In the genomic region with DNA sequence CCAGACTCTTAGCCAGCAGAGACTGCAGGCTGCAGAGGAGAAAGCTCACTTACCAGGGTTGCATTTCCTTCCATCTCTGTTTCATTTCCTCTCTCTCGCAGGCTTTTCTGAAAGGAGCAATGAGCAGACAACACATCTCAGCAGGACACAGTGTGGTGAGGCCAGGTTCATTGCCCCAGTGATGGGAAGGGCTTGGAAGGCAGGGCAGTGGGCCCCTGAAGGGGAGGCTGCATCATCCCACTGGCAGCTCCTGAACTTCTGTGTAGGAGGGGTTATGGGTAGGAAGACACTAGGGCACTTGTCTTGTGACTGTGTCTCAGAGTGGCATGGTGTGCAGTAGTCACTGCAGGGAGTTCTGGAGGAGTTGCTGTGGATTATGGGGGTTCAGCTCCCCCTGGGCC, we compare ENCODE assay signal across 12 cellular contexts.
DNase-seq lines count a peak whose midpoint lies in the region; ATAC-seq, FAIRE-seq and TF ChIP-seq lines count a peak whose summit lies in the region.
"Had no signal": no experiment of that assay in that cellular context is flagged by ENCODE, and none has a peak within 500 bp of the region (broad histone marks: within the 10 kb centered on the region; RNA-seq: fewer than 3 reads in every experiment).

No MANE protein-coding gene starts in this region.

- no peaks in the 10 kb centered on the region for H3K36me3 Mint-ChIP-seq in effector memory CD8-positive, alpha-beta T cell (ENCODE audit: insufficient read depth)
- no peaks in the 10 kb centered on the region for H3K36me3 Mint-ChIP-seq in T-helper 2 cell treated with Interferon-gamma antibody and Interleukin-4, amounts not matched to agents 5 μg/mL and 100 μg/mL, for 36 hours (ENCODE audit: low read depth)

- H3K27ac ChIP-seq in H1 (ENCODE audit: low read depth, low read length): no peak overlapping the region

- H2BK12ac ChIP-seq in H1 (ENCODE audit: low read depth, low read length): no peak overlapping the region

- no peak overlapping the region for H4K5ac ChIP-seq in H1 (ENCODE audit: insufficient read length, low read depth, low read length)

- no peak overlapping the region for H3K4ac ChIP-seq in H1 (replicated peaks; ENCODE audit: insufficient read length, low read depth, low read length)

- no CpG with 5 or more reads among the region's 1 CpG for WGBS in H1 (ENCODE audit: extremely low coverage in 1 of 2, insufficient coverage in 1 of 2, insufficient read length in 1 of 2, insufficient replicate concordance in 2 of 2, low coverage in 1 of 2, low lambda C conversion rate in 2 of 2, missing lambda C conversion rate in 1 of 2), 2 experiments

- H3K23ac ChIP-seq in H1 (ENCODE audit: insufficient read length): no peak overlapping the region

- H4K8ac ChIP-seq in H1 (ENCODE audit: extremely low read depth, insufficient read depth, low read length): no peak overlapping the region

- peaks cover 4% of the 10 kb centered on the region; the same call in 1 of the 2 replicates for H3K23me2 ChIP-seq in H1 (ENCODE audit: low read depth, low read length)

- H3K27ac Mint-ChIP-seq in effector memory CD8-positive, alpha-beta T cell: no peak overlapping the region
- H3K27ac Mint-ChIP-seq in T-helper 2 cell treated with Interferon-gamma antibody and Interleukin-4, amounts not matched to agents 5 μg/mL and 100 μg/mL, for 36 hours: no peak overlapping the region
- H3K27ac Mint-ChIP-seq: activated T-helper 17 cell treated with anti-CD3 and anti-CD28 coated beads, Interleukin-2, amount 50 U/mL, for 72 hours had no signal

- H3K79me2 ChIP-seq in H1 (ENCODE audit: control insufficient read depth in 1 of 2, insufficient read depth in 2 of 2, low read length in 2 of 2): no peaks in the 10 kb centered on the region

- H3K27me3 ChIP-seq in H1 (replicated peaks in 1 of 4; ENCODE audit: control insufficient read depth in 3 of 4, extremely low read depth in 1 of 4, insufficient read depth in 3 of 4, low read length in 3 of 4): no peaks in the 10 kb centered on the region

- H2AK5ac ChIP-seq in H1 (ENCODE audit: low read depth, low read length): no peak overlapping the region

- DNase-seq in H1 (ENCODE audit: low read depth in 1 of 2, low spot score in 2 of 2) (no peak), T-helper 9 cell (no peak)
- DNase-seq in effector memory CD8-positive, alpha-beta T cell: no peak
- DNase-seq in stimulated activated CD4-positive, alpha-beta T cell treated with anti-CD3 and anti-CD28 coated beads, Interleukin-15, amount 100 ng/mL, for 24 hours: no peak
- DNase-seq in T-helper 2 cell treated with Interferon-gamma antibody and Interleukin-4, amounts not matched to agents 5 μg/mL and 100 μg/mL, for 36 hours (ENCODE audit: low spot score): no peak
- DNase-seq: DND-41, IMR-90, left colon had no signal

- peaks cover 0 to 4% (median 0%) of the 10 kb centered on the region in 4 experiments; a peak in 1 of 7 replicates for H3K4me1 ChIP-seq in H1 (replicated peaks in 1 of 4; ENCODE audit: control insufficient read depth in 3 of 4, insufficient read depth in 4 of 4, low read length in 3 of 4)

- no peak for TF ChIP-seq CTCF in H1 (IDR thresholded peaks at IDR 0.05; ENCODE audit: control extremely low read depth in 1 of 3, insufficient read depth in 1 of 3, low read depth in 1 of 3, low read length in 3 of 3)

- no peak overlapping the region for H3K4me3 ChIP-seq in H1 (ENCODE audit: extremely low read depth in 1 of 4, insufficient read depth in 2 of 4, low read depth in 3 of 4, low read length in 4 of 4)

- TF ChIP-seq RAD21 in H1 (IDR thresholded peaks at IDR 0.05 in 1 of 2, conservative IDR thresholded peaks at IDR 0.05 in 1 of 2; ENCODE audit: low read depth in 2 of 2, low read length in 2 of 2): no peak

- H2BK15ac ChIP-seq in H1 (ENCODE audit: low read length): no peak overlapping the region

- peaks cover 0 to 2% of the 10 kb centered on the region in 2 experiments for H4K20me1 ChIP-seq in H1 (replicated peaks in 1 of 2; ENCODE audit: control insufficient read depth in 1 of 2, insufficient read depth in 2 of 2, low read length in 2 of 2)

- CTCF ChIA-PET in H1 (lab: Charles Lee; ENCODE audit: partially characterized antibody): interaction anchor here (0.7 to 1.2 kb wide), 2 partner anchors 27 to 29 kb away, joined by 3 to 4 read pairs; no protein-coding TSS in a partner anchor

- no peak for TF ChIP-seq EP300 in H1 (IDR thresholded peaks at IDR 0.05; ENCODE audit: borderline replicate concordance in 1 of 2, low read depth in 2 of 2, low read length in 2 of 2)

- peaks cover 0 to 5% of the 10 kb centered on the region in 2 donors for H3K4me1 Mint-ChIP-seq in effector memory CD8-positive, alpha-beta T cell (ENCODE audit: low read depth in 2 of 2)
- H3K4me1 Mint-ChIP-seq in T-helper 2 cell treated with Interferon-gamma antibody and Interleukin-4, amounts not matched to agents 5 μg/mL and 100 μg/mL, for 36 hours (ENCODE audit: low read depth): peaks cover 2% of the 10 kb centered on the region
- H3K4me1 Mint-ChIP-seq: activated T-helper 17 cell treated with anti-CD3 and anti-CD28 coated beads, Interleukin-2, amount 50 U/mL, for 72 hours had no signal

- no peak overlapping the region for H3K4me2 ChIP-seq in H1 (ENCODE audit: insufficient read depth in 1 of 2, low read depth in 2 of 2, low read length in 2 of 2)

- no peak overlapping the region for H2BK5ac ChIP-seq in H1 (ENCODE audit: low read depth, low read length)

- peaks cover 0 to 3% of the 10 kb centered on the region in 2 donors for H3K9me3 Mint-ChIP-seq in effector memory CD8-positive, alpha-beta T cell
- no peaks in the 10 kb centered on the region for H3K9me3 Mint-ChIP-seq in T-helper 2 cell treated with Interferon-gamma antibody and Interleukin-4, amounts not matched to agents 5 μg/mL and 100 μg/mL, for 36 hours
- H3K9me3 Mint-ChIP-seq: activated T-helper 17 cell treated with anti-CD3 and anti-CD28 coated beads, Interleukin-2, amount 50 U/mL, for 72 hours had no signal

- no peaks in the 10 kb centered on the region for H3K36me3 ChIP-seq in H1 (ENCODE audit: control insufficient read depth in 2 of 4, insufficient read depth in 4 of 4, low read length in 3 of 4)

- H3K79me1 ChIP-seq in H1 (ENCODE audit: low read depth, low read length): no peaks in the 10 kb centered on the region

- TF ChIP-seq POLR2A in H1 (IDR thresholded peaks at IDR 0.05; ENCODE audit: control extremely low read depth in 1 of 2, low read depth in 2 of 2, low read length in 2 of 2): no peak

- FAIRE-seq in H1 (lab: Jason Lieb, UNC): no peak

- H3K18ac ChIP-seq in H1 (ENCODE audit: extremely low read depth, low read length): no peak overlapping the region; the same call in 1 of the 2 replicates

- POLR2A ChIA-PET in H1 (lab: Charles Lee; ENCODE audit: partially characterized antibody): interaction anchor here (0.6 kb wide), 1 partner anchor 1543 kb away, joined by 3 read pairs; no protein-coding TSS in a partner anchor

- H2BK20ac ChIP-seq in H1 (ENCODE audit: low read length): no peak overlapping the region

- no peak overlapping the region for H3K14ac ChIP-seq in H1 (ENCODE audit: insufficient read length)

- H2BK120ac ChIP-seq in H1 (replicated peaks; ENCODE audit: low read depth, low read length): no peak overlapping the region

- H3K56ac ChIP-seq in H1 (replicated peaks; ENCODE audit: insufficient read length, low read depth, low read length): no peak overlapping the region

- no peak overlapping the region for H3K9ac ChIP-seq in H1 (replicated peaks in 1 of 4; ENCODE audit: extremely low read depth in 1 of 4, low read depth in 3 of 4, low read length in 3 of 4)

- H2AFZ ChIP-seq in H1 (ENCODE audit: low read length): peak overlapping the region; percentile 66; the same call in 1 of the 2 replicates

- no peak overlapping the region for H4K91ac ChIP-seq in H1 (replicated peaks; ENCODE audit: insufficient read length, low read length)

- ATAC-seq in GM18499 (IDR thresholded peaks at IDR 0.05; ENCODE audit: insufficient read depth, unreplicated experiment) (peak; percentile 96), GM21367 (IDR thresholded peaks at IDR 0.05; ENCODE audit: unreplicated experiment) (peak; percentile 96), HG03108 (IDR thresholded peaks at IDR 0.05; ENCODE audit: unreplicated experiment) (peak; percentile 89)
- no peak for ATAC-seq in effector memory CD8-positive, alpha-beta T cell (replicated peaks)
- ATAC-seq: activated T-helper 17 cell treated with anti-CD3 and anti-CD28 coated beads, Interleukin-2, amount 50 U/mL, for 72 hours; left colon had no signal

- no peak overlapping the region for H3K4me3 Mint-ChIP-seq in effector memory CD8-positive, alpha-beta T cell
- no peak overlapping the region for H3K4me3 Mint-ChIP-seq in T-helper 2 cell treated with Interferon-gamma antibody and Interleukin-4, amounts not matched to agents 5 μg/mL and 100 μg/mL, for 36 hours
- H3K4me3 Mint-ChIP-seq: activated T-helper 17 cell treated with anti-CD3 and anti-CD28 coated beads, Interleukin-2, amount 50 U/mL, for 72 hours had no signal

- peaks cover 24 to 36% of the 10 kb centered on the region in 2 donors for H3K27me3 Mint-ChIP-seq in effector memory CD8-positive, alpha-beta T cell
- H3K27me3 Mint-ChIP-seq in T-helper 2 cell treated with Interferon-gamma antibody and Interleukin-4, amounts not matched to agents 5 μg/mL and 100 μg/mL, for 36 hours (ENCODE audit: low read depth): peaks cover 11% of the 10 kb centered on the region

- H3K9me3 ChIP-seq in H1 (ENCODE audit: insufficient read depth in 2 of 2, low read depth in 1 of 2, low read length in 1 of 2): no peaks in the 10 kb centered on the region

TF ChIP-seq in H1, 55 proteins besides CTCF, POLR2A, EP300 and RAD21 (continues in another document):
- TF ChIP-seq CEBPB (IDR thresholded peaks at IDR 0.05; ENCODE audit: low read depth, low read length) (no peak), SP4 (IDR thresholded peaks at IDR 0.05; ENCODE audit: low read length) (no peak), FOSL1 (IDR thresholded peaks at IDR 0.05; ENCODE audit: insufficient read depth, low read depth, low read length) (no peak), SUZ12 (IDR thresholded peaks at IDR 0.05; ENCODE audit: low read length) (no peak), MAX (IDR thresholded peaks at IDR 0.05) (no peak), RFX5 (IDR thresholded peaks at IDR 0.05; ENCODE audit: borderline replicate concordance, low read depth, low read length) (no peak), SP2 (IDR thresholded peaks at IDR 0.05; ENCODE audit: low read length) (no peak), TCF12 (IDR thresholded peaks at IDR 0.05; ENCODE audit: low read depth, low read length) (no peak)
- TF ChIP-seq, protein P1, sequence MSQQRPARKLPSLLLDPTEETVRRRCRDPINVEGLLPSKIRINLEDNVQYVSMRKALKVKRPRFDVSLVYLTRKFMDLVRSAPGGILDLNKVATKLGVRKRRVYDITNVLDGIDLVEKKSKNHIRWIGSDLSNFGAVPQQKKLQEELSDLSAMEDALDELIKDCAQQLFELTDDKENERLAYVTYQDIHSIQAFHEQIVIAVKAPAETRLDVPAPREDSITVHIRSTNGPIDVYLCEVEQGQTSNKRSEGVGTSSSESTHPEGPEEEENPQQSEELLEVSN (IDR thresholded peaks at IDR 0.05): no peak
